ENCODE assay signal across 1 cellular context in the genomic region with DNA sequence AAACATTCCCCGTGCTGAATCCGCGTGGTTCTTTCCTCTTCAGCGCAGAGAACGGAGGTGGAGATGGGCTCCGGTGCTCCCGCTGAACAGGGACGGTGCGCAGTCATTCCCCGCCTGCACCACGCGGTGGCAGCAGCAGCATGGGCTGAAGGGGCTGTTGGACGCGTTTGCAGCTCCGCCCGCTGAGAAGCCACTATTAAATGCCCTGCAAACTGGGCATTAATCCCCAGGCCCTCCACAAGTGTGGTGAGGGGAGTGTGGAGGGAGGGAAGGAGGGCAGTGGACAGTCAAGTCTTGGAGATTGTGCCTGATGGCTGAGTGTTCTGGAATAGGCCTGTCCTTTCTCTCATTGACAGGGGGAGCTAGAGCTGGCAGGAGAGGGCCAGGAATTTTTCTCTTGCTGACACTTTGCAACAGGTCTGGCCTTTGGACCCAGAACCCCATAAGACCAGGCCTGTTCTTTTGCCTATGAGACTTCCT.
TF ChIP-seq lines count a peak whose summit lies in the region.

No MANE protein-coding gene starts in this region.

TF ChIP-seq in HepG2, 621 proteins besides CTCF, POLR2A, EP300 and RAD21 (continued from another document and continues in another):
- TF ChIP-seq, protein P1, sequence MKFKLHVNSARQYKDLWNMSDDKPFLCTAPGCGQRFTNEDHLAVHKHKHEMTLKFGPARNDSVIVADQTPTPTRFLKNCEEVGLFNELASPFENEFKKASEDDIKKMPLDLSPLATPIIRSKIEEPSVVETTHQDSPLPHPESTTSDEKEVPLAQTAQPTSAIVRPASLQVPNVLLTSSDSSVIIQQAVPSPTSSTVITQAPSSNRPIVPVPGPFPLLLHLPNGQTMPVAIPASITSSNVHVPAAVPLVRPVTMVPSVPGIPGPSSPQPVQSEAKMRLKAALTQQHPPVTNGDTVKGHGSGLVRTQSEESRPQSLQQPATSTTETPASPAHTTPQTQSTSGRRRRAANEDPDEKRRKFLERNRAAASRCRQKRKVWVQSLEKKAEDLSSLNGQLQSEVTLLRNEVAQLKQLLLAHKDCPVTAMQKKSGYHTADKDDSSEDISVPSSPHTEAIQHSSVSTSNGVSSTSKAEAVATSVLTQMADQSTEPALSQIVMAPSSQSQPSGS (CRISPR knock-in tag; IDR thresholded peaks at IDR 0.05) = no peak
- TF ChIP-seq ZNF781 (CRISPR knock-in tag; IDR thresholded peaks at IDR 0.05; ENCODE audit: borderline replicate concordance, not compliant biosample characterization) (no peak), TEAD3 (CRISPR knock-in tag; optimal IDR thresholded peaks at IDR 0.05; ENCODE audit: borderline replicate concordance) (peak; percentile 21), ZSCAN20 (CRISPR knock-in tag; IDR thresholded peaks at IDR 0.05; ENCODE audit: borderline replicate concordance) (no peak), AKAP8 (CRISPR knock-in tag; IDR thresholded peaks at IDR 0.05) (no peak), MEIS1 (CRISPR knock-in tag; IDR thresholded peaks at IDR 0.05; ENCODE audit: borderline replicate concordance) (no peak), ZNF788 (CRISPR knock-in tag; IDR thresholded peaks at IDR 0.05; ENCODE audit: borderline replicate concordance) (no peak), NFYC (CRISPR knock-in tag; IDR thresholded peaks at IDR 0.05) (no peak), KMT2A (CRISPR knock-in tag; IDR thresholded peaks at IDR 0.05) (no peak), GATAD1 (CRISPR knock-in tag; IDR thresholded peaks at IDR 0.05) (peak; percentile 25; the same call in 1 of the 2 replicates), CCDC6 (CRISPR knock-in tag; IDR thresholded peaks at IDR 0.05) (0 out of 2 replicates have a peak, but pooled peaks have one; percentile 44), SRSF9 (IDR thresholded peaks at IDR 0.05; ENCODE audit: borderline replicate concordance, insufficient read depth, low read depth, low read length, poor library complexity, severe bottlenecking) (no peak), PRPF4 (IDR thresholded peaks at IDR 0.05; ENCODE audit: low read depth, low read length, poor library complexity, severe bottlenecking) (no peak), ZNF672 (CRISPR knock-in tag; IDR thresholded peaks at IDR 0.05) (no peak), ZNF776 (CRISPR knock-in tag; IDR thresholded peaks at IDR 0.05) (no peak), ZNF644 (CRISPR knock-in tag; IDR thresholded peaks at IDR 0.05; ENCODE audit: low read depth) (0 out of 2 replicates have a peak, but pooled peaks have one; percentile 12), TBL1XR1 (IDR thresholded peaks at IDR 0.05; ENCODE audit: borderline replicate concordance, low read length, partially characterized antibody) (no peak), BHLHE40 (IDR thresholded peaks at IDR 0.05; ENCODE audit: low read length) (0 out of 2 replicates have a peak, but pooled peaks have one; percentile 6), ZNF572 (CRISPR knock-in tag; IDR thresholded peaks at IDR 0.05) (no peak), ZNF501 (CRISPR knock-in tag; IDR thresholded peaks at IDR 0.05) (peak; percentile 73; the same call in 1 of the 2 replicates), ZNF44 (CRISPR knock-in tag; IDR thresholded peaks at IDR 0.05) (no peak), TAF1 (CRISPR knock-in tag; IDR thresholded peaks at IDR 0.05) (peak; percentile 12; the same call in 1 of the 2 replicates), CREM (IDR thresholded peaks at IDR 0.05) (no peak; the same call in 1 of the 2 replicates), CREM (CRISPR knock-in tag; IDR thresholded peaks at IDR 0.05) (no peak), ONECUT2 (CRISPR knock-in tag; IDR thresholded peaks at IDR 0.05) (no peak), SMC3 (IDR thresholded peaks at IDR 0.05; ENCODE audit: low read length) (no peak; the same call in 1 of the 2 replicates), EED (CRISPR knock-in tag; IDR thresholded peaks at IDR 0.05) (no peak), TMF1 (CRISPR knock-in tag; IDR thresholded peaks at IDR 0.05; ENCODE audit: low read depth) (no peak), XRCC5 (optimal IDR thresholded peaks at IDR 0.05; ENCODE audit: low read length) (peak; percentile 75), ZNF546 (CRISPR knock-in tag; conservative IDR thresholded peaks at IDR 0.05) (no peak)
- TF ChIP-seq, protein P2, sequence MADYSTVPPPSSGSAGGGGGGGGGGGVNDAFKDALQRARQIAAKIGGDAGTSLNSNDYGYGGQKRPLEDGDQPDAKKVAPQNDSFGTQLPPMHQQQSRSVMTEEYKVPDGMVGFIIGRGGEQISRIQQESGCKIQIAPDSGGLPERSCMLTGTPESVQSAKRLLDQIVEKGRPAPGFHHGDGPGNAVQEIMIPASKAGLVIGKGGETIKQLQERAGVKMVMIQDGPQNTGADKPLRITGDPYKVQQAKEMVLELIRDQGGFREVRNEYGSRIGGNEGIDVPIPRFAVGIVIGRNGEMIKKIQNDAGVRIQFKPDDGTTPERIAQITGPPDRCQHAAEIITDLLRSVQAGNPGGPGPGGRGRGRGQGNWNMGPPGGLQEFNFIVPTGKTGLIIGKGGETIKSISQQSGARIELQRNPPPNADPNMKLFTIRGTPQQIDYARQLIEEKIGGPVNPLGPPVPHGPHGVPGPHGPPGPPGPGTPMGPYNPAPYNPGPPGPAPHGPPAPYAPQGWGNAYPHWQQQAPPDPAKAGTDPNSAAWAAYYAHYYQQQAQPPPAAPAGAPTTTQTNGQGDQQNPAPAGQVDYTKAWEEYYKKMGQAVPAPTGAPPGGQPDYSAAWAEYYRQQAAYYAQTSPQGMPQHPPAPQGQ (CRISPR knock-in tag; IDR thresholded peaks at IDR 0.05; ENCODE audit: borderline replicate concordance) = no peak
- TF ChIP-seq, protein P3, sequence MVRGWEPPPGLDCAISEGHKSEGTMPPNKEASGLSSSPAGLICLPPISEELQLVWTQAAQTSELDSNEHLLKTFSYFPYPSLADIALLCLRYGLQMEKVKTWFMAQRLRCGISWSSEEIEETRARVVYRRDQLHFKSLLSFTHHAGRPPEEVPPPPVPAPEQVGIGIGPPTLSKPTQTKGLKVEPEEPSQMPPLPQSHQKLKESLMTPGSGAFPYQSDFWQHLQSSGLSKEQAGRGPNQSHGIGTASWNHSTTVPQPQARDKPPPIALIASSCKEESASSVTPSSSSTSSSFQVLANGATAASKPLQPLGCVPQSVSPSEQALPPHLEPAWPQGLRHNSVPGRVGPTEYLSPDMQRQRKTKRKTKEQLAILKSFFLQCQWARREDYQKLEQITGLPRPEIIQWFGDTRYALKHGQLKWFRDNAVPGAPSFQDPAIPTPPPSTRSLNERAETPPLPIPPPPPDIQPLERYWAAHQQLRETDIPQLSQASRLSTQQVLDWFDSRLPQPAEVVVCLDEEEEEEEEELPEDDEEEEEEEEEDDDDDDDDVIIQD (CRISPR knock-in tag; IDR thresholded peaks at IDR 0.05; ENCODE audit: low read depth) = no peak
- TF ChIP-seq, protein P4, sequence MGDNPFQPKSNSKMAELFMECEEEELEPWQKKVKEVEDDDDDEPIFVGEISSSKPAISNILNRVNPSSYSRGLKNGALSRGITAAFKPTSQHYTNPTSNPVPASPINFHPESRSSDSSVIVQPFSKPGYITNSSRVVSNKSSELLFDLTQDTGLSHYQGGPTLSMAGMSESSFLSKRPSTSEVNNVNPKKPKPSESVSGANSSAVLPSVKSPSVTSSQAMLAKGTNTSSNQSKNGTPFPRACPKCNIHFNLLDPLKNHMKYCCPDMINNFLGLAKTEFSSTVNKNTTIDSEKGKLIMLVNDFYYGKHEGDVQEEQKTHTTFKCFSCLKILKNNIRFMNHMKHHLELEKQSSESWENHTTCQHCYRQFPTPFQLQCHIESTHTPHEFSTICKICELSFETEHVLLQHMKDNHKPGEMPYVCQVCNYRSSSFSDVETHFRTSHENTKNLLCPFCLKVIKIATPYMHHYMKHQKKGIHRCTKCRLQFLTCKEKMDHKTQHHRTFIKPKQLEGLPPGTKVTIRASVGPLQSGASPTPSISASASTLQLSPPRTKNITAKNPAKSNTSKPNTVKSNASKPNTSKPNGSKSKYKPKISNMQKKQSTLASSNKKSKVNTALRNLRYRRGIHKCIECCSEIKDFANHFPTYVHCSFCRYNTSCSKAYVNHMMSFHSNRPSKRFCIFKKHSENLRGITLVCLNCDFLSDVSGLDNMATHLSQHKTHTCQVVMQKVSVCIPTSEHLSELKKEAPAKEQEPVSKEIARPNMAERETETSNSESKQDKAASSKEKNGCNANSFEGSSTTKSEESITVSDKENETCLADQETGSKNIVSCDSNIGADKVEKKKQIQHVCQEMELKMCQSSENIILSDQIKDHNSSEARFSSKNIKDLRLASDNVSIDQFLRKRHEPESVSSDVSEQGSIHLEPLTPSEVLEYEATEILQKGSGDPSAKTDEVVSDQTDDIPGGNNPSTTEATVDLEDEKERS (CRISPR knock-in tag; IDR thresholded peaks at IDR 0.05) = no peak
- TF ChIP-seq, protein P5, sequence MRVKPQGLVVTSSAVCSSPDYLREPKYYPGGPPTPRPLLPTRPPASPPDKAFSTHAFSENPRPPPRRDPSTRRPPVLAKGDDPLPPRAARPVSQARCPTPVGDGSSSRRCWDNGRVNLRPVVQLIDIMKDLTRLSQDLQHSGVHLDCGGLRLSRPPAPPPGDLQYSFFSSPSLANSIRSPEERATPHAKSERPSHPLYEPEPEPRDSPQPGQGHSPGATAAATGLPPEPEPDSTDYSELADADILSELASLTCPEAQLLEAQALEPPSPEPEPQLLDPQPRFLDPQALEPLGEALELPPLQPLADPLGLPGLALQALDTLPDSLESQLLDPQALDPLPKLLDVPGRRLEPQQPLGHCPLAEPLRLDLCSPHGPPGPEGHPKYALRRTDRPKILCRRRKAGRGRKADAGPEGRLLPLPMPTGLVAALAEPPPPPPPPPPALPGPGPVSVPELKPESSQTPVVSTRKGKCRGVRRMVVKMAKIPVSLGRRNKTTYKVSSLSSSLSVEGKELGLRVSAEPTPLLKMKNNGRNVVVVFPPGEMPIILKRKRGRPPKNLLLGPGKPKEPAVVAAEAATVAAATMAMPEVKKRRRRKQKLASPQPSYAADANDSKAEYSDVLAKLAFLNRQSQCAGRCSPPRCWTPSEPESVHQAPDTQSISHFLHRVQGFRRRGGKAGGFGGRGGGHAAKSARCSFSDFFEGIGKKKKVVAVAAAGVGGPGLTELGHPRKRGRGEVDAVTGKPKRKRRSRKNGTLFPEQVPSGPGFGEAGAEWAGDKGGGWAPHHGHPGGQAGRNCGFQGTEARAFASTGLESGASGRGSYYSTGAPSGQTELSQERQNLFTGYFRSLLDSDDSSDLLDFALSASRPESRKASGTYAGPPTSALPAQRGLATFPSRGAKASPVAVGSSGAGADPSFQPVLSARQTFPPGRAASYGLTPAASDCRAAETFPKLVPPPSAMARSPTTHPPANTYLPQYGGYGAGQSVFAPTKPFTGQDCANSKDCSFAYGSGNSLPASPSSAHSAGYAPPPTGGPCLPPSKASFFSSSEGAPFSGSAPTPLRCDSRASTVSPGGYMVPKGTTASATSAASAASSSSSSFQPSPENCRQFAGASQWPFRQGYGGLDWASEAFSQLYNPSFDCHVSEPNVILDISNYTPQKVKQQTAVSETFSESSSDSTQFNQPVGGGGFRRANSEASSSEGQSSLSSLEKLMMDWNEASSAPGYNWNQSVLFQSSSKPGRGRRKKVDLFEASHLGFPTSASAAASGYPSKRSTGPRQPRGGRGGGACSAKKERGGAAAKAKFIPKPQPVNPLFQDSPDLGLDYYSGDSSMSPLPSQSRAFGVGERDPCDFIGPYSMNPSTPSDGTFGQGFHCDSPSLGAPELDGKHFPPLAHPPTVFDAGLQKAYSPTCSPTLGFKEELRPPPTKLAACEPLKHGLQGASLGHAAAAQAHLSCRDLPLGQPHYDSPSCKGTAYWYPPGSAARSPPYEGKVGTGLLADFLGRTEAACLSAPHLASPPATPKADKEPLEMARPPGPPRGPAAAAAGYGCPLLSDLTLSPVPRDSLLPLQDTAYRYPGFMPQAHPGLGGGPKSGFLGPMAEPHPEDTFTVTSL (CRISPR knock-in tag; IDR thresholded peaks at IDR 0.05; ENCODE audit: borderline replicate concordance) = no peak
- TF ChIP-seq, protein P6, sequence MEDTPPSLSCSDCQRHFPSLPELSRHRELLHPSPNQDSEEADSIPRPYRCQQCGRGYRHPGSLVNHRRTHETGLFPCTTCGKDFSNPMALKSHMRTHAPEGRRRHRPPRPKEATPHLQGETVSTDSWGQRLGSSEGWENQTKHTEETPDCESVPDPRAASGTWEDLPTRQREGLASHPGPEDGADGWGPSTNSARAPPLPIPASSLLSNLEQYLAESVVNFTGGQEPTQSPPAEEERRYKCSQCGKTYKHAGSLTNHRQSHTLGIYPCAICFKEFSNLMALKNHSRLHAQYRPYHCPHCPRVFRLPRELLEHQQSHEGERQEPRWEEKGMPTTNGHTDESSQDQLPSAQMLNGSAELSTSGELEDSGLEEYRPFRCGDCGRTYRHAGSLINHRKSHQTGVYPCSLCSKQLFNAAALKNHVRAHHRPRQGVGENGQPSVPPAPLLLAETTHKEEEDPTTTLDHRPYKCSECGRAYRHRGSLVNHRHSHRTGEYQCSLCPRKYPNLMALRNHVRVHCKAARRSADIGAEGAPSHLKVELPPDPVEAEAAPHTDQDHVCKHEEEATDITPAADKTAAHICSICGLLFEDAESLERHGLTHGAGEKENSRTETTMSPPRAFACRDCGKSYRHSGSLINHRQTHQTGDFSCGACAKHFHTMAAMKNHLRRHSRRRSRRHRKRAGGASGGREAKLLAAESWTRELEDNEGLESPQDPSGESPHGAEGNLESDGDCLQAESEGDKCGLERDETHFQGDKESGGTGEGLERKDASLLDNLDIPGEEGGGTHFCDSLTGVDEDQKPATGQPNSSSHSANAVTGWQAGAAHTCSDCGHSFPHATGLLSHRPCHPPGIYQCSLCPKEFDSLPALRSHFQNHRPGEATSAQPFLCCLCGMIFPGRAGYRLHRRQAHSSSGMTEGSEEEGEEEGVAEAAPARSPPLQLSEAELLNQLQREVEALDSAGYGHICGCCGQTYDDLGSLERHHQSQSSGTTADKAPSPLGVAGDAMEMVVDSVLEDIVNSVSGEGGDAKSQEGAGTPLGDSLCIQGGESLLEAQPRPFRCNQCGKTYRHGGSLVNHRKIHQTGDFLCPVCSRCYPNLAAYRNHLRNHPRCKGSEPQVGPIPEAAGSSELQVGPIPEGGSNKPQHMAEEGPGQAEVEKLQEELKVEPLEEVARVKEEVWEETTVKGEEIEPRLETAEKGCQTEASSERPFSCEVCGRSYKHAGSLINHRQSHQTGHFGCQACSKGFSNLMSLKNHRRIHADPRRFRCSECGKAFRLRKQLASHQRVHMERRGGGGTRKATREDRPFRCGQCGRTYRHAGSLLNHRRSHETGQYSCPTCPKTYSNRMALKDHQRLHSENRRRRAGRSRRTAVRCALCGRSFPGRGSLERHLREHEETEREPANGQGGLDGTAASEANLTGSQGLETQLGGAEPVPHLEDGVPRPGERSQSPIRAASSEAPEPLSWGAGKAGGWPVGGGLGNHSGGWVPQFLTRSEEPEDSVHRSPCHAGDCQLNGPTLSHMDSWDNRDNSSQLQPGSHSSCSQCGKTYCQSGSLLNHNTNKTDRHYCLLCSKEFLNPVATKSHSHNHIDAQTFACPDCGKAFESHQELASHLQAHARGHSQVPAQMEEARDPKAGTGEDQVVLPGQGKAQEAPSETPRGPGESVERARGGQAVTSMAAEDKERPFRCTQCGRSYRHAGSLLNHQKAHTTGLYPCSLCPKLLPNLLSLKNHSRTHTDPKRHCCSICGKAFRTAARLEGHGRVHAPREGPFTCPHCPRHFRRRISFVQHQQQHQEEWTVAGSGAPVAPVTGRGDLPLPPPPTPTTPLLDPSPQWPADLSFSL (CRISPR knock-in tag; IDR thresholded peaks at IDR 0.05) = no peak
- TF ChIP-seq, protein P7, sequence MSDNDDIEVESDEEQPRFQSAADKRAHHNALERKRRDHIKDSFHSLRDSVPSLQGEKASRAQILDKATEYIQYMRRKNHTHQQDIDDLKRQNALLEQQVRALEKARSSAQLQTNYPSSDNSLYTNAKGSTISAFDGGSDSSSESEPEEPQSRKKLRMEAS (IDR thresholded peaks at IDR 0.05) = peak; percentile 58; the same call in 1 of the 2 replicates
- TF ChIP-seq, protein P8, sequence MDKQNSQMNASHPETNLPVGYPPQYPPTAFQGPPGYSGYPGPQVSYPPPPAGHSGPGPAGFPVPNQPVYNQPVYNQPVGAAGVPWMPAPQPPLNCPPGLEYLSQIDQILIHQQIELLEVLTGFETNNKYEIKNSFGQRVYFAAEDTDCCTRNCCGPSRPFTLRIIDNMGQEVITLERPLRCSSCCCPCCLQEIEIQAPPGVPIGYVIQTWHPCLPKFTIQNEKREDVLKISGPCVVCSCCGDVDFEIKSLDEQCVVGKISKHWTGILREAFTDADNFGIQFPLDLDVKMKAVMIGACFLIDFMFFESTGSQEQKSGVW (CRISPR knock-in tag; IDR thresholded peaks at IDR 0.05; ENCODE audit: borderline replicate concordance) = no peak
